Comparison of ENCODE assay signal across 29 cellular contexts in the genomic region with DNA sequence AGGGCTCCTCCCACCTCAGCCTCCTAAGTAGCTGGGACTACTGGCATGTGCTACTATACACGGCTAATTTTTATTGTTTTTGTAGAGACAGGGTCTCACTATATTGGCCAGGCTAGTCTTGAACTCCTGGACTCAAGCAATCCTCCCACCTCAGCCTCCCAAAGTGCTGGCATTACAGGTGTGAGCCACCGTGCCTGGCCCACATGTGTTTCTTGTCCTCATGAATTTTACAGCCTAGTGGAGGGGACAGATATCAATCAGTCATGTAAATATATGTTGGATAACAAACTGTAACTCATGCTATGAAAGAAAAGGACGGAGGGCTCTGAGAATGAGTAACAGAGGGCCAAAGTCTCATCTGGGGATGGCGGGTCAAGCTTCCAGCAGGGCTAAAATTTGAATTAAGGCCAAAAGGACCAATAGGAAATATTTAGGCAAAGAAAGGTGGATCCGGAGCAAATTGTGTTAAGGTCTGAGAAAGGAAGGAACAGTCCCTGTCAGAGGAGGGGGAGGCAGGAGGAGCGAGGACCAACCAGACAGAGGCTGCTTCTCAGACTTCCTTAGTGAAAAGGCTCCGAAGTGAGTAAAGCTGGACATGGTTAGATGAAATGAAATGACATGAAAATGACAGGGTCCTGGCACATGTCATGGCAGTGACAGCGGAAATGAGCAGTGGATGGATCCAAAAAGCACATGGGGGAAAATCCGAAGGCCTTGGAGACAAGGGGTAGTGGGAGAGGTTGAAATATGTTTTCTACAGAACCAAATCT. TPM values are rescaled to one million over a fixed set of nuclear protein-coding genes. Genes with fewer than 3 reads are reported as not detected.
A peak's percentile ranks its signal among the peaks of the same experiment; 100 is the strongest.
DNase-seq lines count a peak whose midpoint lies in the region; ATAC-seq, FAIRE-seq and TF ChIP-seq lines count a peak whose summit lies in the region.
"Had no signal": no experiment of that assay in that cellular context is flagged by ENCODE, and none has a peak within 500 bp of the region (broad histone marks: within the 10 kb centered on the region; RNA-seq: fewer than 3 reads in every experiment).

No MANE protein-coding gene starts in this region.

- H3K27me3 ChIP-seq in HepG2 (ENCODE audit: control insufficient read depth in 1 of 2, insufficient read depth in 2 of 2, low read length in 2 of 2), result no peaks in the 10 kb centered on the region

- H3K27ac Mint-ChIP-seq in activated naive CD4-positive, alpha-beta T cell treated with anti-CD3 and anti-CD28 coated beads, Interleukin-2, amount 50 U/mL, for 72 hours, result peak overlapping the region; percentile 53 to 72
- peak overlapping the region; percentile 39; the same call in 1 of the 2 replicates for H3K27ac Mint-ChIP-seq in WTC11
- H3K27ac Mint-ChIP-seq in stimulated activated effector memory CD8-positive, alpha-beta T cell treated with anti-CD3 and anti-CD28 coated beads, Interleukin-12 subunit alpha, Interleukin-12 subunit beta, amount 100 ng/mL, for 72 hours, result peak overlapping the region; percentile 10
- H3K27ac Mint-ChIP-seq: CD4-positive, CD25-positive, alpha-beta regulatory T cell; HFFc6 had no signal

- H3K79me2 ChIP-seq in HepG2 (ENCODE audit: insufficient read depth, low read length), result no peaks in the 10 kb centered on the region

- DNase-seq in activated naive CD4-positive, alpha-beta T cell treated with anti-CD3 and anti-CD28 coated beads, Interleukin-2, amount 50 U/mL, for 72 hours (ENCODE audit: low spot score in 2 of 2), result no peak
- no peak for DNase-seq in activated naive CD4-positive, alpha-beta T cell treated with anti-CD3 and anti-CD28 coated beads, Interleukin-2, amount 50 U/mL, for 16 hours
- DNase-seq in WTC11 (ENCODE audit: low spot score), result no peak
- DNase-seq in HepG2 (ENCODE audit: low spot score), result peak; percentile 62
- DNase-seq in stimulated activated effector memory CD8-positive, alpha-beta T cell treated with anti-CD3 and anti-CD28 coated beads, Interleukin-12 subunit alpha, Interleukin-12 subunit beta, amount 100 ng/mL, for 72 hours (ENCODE audit: low spot score in 2 of 2), result no peak
- no peak for DNase-seq in activated CD8-positive, alpha-beta memory T cell treated with anti-CD3 and anti-CD28 coated beads, Interleukin-2, amount 50 U/mL, for 4 hours
- no peak for DNase-seq in SW 1271 (lab: John Stamatoyannopoulos, UW)
- DNase-seq: 8988T; CD4-positive, CD25-positive, alpha-beta regulatory T cell; COR-L47; DMS153; GF-D8; HFFc6; IMR-90; Karpas-422; NCI-H1048; NCI-H1436; NCI-H1930; NCI-H345; NCI-H526; PC-9; SIG-M5 had no signal

- H3K4me2 ChIP-seq in HepG2 (ENCODE audit: low read depth, low read length), result peak overlapping the region; percentile 52
- H3K4me2 ChIP-seq: PC-9 had no signal

- peak overlapping the region in 2 of 3 experiments; percentile 12 to 18; a peak in 1 of 6 replicates for H3K4me3 ChIP-seq in HepG2 (replicated peaks in 1 of 3; ENCODE audit: insufficient read depth in 1 of 3, low read depth in 2 of 3, low read length in 3 of 3)
- H3K4me3 ChIP-seq: PC-9 had no signal

- H3K27ac ChIP-seq in HepG2 (ENCODE audit: extremely low read length, insufficient read depth, low read length), result peak overlapping the region; percentile 38
- H3K27ac ChIP-seq: HL-60, PC-9, RWPE1 had no signal

- H3K27me3 Mint-ChIP-seq in WTC11 (ENCODE audit: low read depth), result no peaks in the 10 kb centered on the region
- H3K27me3 Mint-ChIP-seq: CD4-positive, CD25-positive, alpha-beta regulatory T cell had no signal

- TF ChIP-seq EP300 in HepG2 (IDR thresholded peaks at IDR 0.05; ENCODE audit: low read depth in 2 of 2, low read length in 2 of 2) (peak in 1 of 2 experiments; percentile 16; a peak in 1 of 4 replicates), HepG2 (CRISPR knock-in tag; IDR thresholded peaks at IDR 0.05; ENCODE audit: borderline replicate concordance) (no peak; the same call in 1 of the 2 replicates)

- CTCF ChIA-PET in WTC11 (lab: Charles Lee) (interaction anchor here (0.8 to 6.0 kb wide), 5 partner anchors 10 to 191 kb away, joined by 3 to 95 read pairs (median 4); no protein-coding TSS in a partner anchor), HepG2 (lab: Yijun Ruan, JAX; ENCODE audit: low intra/inter-chr PET ratio, low total read pairs) (interaction anchor here (7.2 kb wide), 1 partner anchor 80 kb away, joined by 169 read pairs; no protein-coding TSS in a partner anchor)

- FAIRE-seq in HepG2 (lab: Jason Lieb, UNC), result no peak
- FAIRE-seq: H54 had no signal

- peak overlapping the region; percentile 74 for H2AFZ ChIP-seq in HepG2 (ENCODE audit: low read length)
- H2AFZ ChIP-seq: PC-9 had no signal

- intact Hi-C loops in HepG2 (cut with micrococcal nuclease; ENCODE audit: unreplicated experiment), result no loop called here

- no peaks in the 10 kb centered on the region for H3K36me3 ChIP-seq in HepG2 (replicated peaks in 1 of 2; ENCODE audit: control insufficient read depth in 1 of 2, insufficient read depth in 2 of 2, low read length in 2 of 2)

- H3K4me3 Mint-ChIP-seq in WTC11, result no peak overlapping the region
- no peak overlapping the region for H3K4me3 Mint-ChIP-seq in stimulated activated effector memory CD8-positive, alpha-beta T cell treated with anti-CD3 and anti-CD28 coated beads, Interleukin-12 subunit alpha, Interleukin-12 subunit beta, amount 100 ng/mL, for 72 hours
- H3K4me3 Mint-ChIP-seq: HFFc6 had no signal

- TF ChIP-seq POLR2A in HepG2 (IDR thresholded peaks at IDR 0.05; ENCODE audit: insufficient read depth in 1 of 2, low read depth in 2 of 2, low read length in 2 of 2), result no peak

- H3K4me1 Mint-ChIP-seq in WTC11, result peaks cover 12% of the 10 kb centered on the region
- peaks cover 14% of the 10 kb centered on the region for H3K4me1 Mint-ChIP-seq in stimulated activated effector memory CD8-positive, alpha-beta T cell treated with anti-CD3 and anti-CD28 coated beads, Interleukin-12 subunit alpha, Interleukin-12 subunit beta, amount 100 ng/mL, for 72 hours

- no peaks in the 10 kb centered on the region for H3K36me3 Mint-ChIP-seq in activated naive CD4-positive, alpha-beta T cell treated with anti-CD3 and anti-CD28 coated beads, Interleukin-2, amount 50 U/mL, for 72 hours
- no peaks in the 10 kb centered on the region for H3K36me3 Mint-ChIP-seq in WTC11
- H3K36me3 Mint-ChIP-seq in stimulated activated effector memory CD8-positive, alpha-beta T cell treated with anti-CD3 and anti-CD28 coated beads, Interleukin-12 subunit alpha, Interleukin-12 subunit beta, amount 100 ng/mL, for 72 hours, result no peaks in the 10 kb centered on the region
- H3K36me3 Mint-ChIP-seq: CD4-positive, CD25-positive, alpha-beta regulatory T cell had no signal

- H3K9ac ChIP-seq in HepG2 (ENCODE audit: insufficient read depth, low read depth, low read length), result no peak overlapping the region

- POLR2A ChIA-PET in WTC11 (lab: Charles Lee), result no interaction called here
- POLR2A ChIA-PET in HepG2 (lab: Yijun Ruan, JAX), result interaction anchor here (1.4 to 1.9 kb wide), 3 partner anchors 11 to 194 kb away, joined by 4 to 8 read pairs (median 5); a partner anchor contains a TSS

- no peak for ATAC-seq in activated naive CD4-positive, alpha-beta T cell treated with anti-CD3 and anti-CD28 coated beads, Interleukin-2, amount 50 U/mL, for 72 hours
- ATAC-seq in WTC11, result no peak
- ATAC-seq in HepG2, result peak; percentile 70
- no peak for ATAC-seq in stimulated activated effector memory CD8-positive, alpha-beta T cell treated with anti-CD3 and anti-CD28 coated beads, Interleukin-12 subunit alpha, Interleukin-12 subunit beta, amount 100 ng/mL, for 72 hours
- no peak for ATAC-seq in GM19397 (IDR thresholded peaks at IDR 0.05; ENCODE audit: unreplicated experiment)

- peaks cover 67% of the 10 kb centered on the region for H3K4me1 ChIP-seq in HepG2 (ENCODE audit: insufficient read depth, low read length)

- in situ Hi-C loops in HepG2 (cut with HindIII; ENCODE audit: extremely low pct_ligation_motif_present, low pct_unique_long_range_greater_than_20kb), result loop anchor here (5.0 kb wide), 2 partner anchors 100 to 190 kb away; no protein-coding TSS in a partner anchor

- H3K9me3 ChIP-seq in HepG2 (ENCODE audit: low read length), result no peaks in the 10 kb centered on the region

- no peak for TF ChIP-seq RAD21 in HepG2 (CRISPR knock-in tag; IDR thresholded peaks at IDR 0.05)

- no TSS peak for BruUV-seq in HepG2 (replicated peaks; lab: Mats Ljungman, UMichigan)

- H3K9me3 Mint-ChIP-seq in activated naive CD4-positive, alpha-beta T cell treated with anti-CD3 and anti-CD28 coated beads, Interleukin-2, amount 50 U/mL, for 72 hours, result no peaks in the 10 kb centered on the region
- H3K9me3 Mint-ChIP-seq in WTC11, result no peaks in the 10 kb centered on the region
- H3K9me3 Mint-ChIP-seq in stimulated activated effector memory CD8-positive, alpha-beta T cell treated with anti-CD3 and anti-CD28 coated beads, Interleukin-12 subunit alpha, Interleukin-12 subunit beta, amount 100 ng/mL, for 72 hours, result no peaks in the 10 kb centered on the region
- H3K9me3 Mint-ChIP-seq: CD4-positive, CD25-positive, alpha-beta regulatory T cell; HFFc6 had no signal

- TF ChIP-seq CTCF in WTC11 (IDR thresholded peaks at IDR 0.05), result no peak
- no peak for TF ChIP-seq CTCF in HepG2 (CRISPR knock-in tag; IDR thresholded peaks at IDR 0.05)

- no peaks in the 10 kb centered on the region for H4K20me1 ChIP-seq in HepG2 (ENCODE audit: insufficient read depth, low read length)

- 37% methylated on average over 9 of the region's 9 CpGs for WGBS in HepG2 (ENCODE audit: low lambda C conversion rate)

RNA-seq across cellular contexts. Expression of a gene that starts 3.8 kb away (rescaled TPM):
- not detected for total RNA-seq in activated naive CD4-positive, alpha-beta T cell treated with anti-CD3 and anti-CD28 coated beads, Interleukin-2, amount 50 U/mL, for 72 hours
- total RNA-seq in WTC11 (2021) (not detected in 3 replicates), HepG2 (2016; rRNA removed; fragmentation: Illumina TruSeq; extraction: Trizol) (not detected in 2 replicates)
- total RNA-seq in HepG2 (2016; cell fraction: cytosol; rRNA removed; fragmentation: Illumina TruSeq; extraction: Trizol; ENCODE audit: low read depth), result not detected in 2 replicates
- total RNA-seq in HepG2 (2016; cell fraction: insoluble cytoplasmic fraction; rRNA removed; fragmentation: Illumina TruSeq; extraction: Trizol), result not detected in 2 replicates
- not detected in 2 replicates for total RNA-seq in HepG2 (2016; cell fraction: membrane; rRNA removed; fragmentation: Illumina TruSeq; extraction: Trizol)
- not detected in 2 replicates for total RNA-seq in HepG2 (2016; cell fraction: nucleus; rRNA removed; fragmentation: Illumina TruSeq; extraction: Trizol)
- polyA plus RNA-seq in HepG2 (2011; rRNA removed), result not detected in 2 replicates
- not detected in 2 replicates for polyA plus RNA-seq in HepG2 (2011; cell fraction: cytosol; rRNA removed)
- polyA plus RNA-seq in HepG2 (2011; cell fraction: nucleus; rRNA removed), result not detected in 2 replicates
- 0.25 TPM in 1 of 2 replicates, not detected in the other for polyA plus RNA-seq in HepG2 (2012)
- not detected in 2 replicates for polyA plus RNA-seq in HepG2 (2016; cell fraction: cytosol; fragmentation: Illumina TruSeq; extraction: Trizol; ENCODE audit: low read depth)
- polyA plus RNA-seq in HepG2 (2016; cell fraction: insoluble cytoplasmic fraction; fragmentation: Illumina TruSeq; extraction: Trizol; ENCODE audit: low read depth), result not detected in 2 replicates
- not detected in 2 replicates for polyA plus RNA-seq in HepG2 (2016; cell fraction: membrane; fragmentation: Illumina TruSeq; extraction: Trizol; ENCODE audit: low read depth)
- polyA plus RNA-seq in HepG2 (2016; cell fraction: nucleus; fragmentation: Illumina TruSeq; extraction: Trizol; ENCODE audit: insufficient read depth, low read depth), result not detected in 2 replicates
- not detected in 2 replicates for polyA minus RNA-seq in HepG2 (2011; rRNA and poly(A)+ RNA removed; ENCODE audit: low replicate concordance)
- not detected in 2 replicates for polyA minus RNA-seq in HepG2 (2011; cell fraction: cytosol; rRNA and poly(A)+ RNA removed)
- polyA minus RNA-seq in HepG2 (2011; cell fraction: nucleus; rRNA and poly(A)+ RNA removed), result not detected in 2 replicates
- total RNA-seq: CD4-positive, CD25-positive, alpha-beta regulatory T cell; HFFc6; HT1080; IMR-90; MCF 10A; PC-9 had no signal
- polyA plus RNA-seq: AG04450, IMR-90 had no signal

RNA-seq across cellular contexts. Expression of a gene that starts 10.8 kb away (rescaled TPM):
- 10 to 100 TPM in 1 of 2 donors, 1 to 10 TPM in 1; 9.2 to 11.8 TPM for total RNA-seq in activated naive CD4-positive, alpha-beta T cell treated with anti-CD3 and anti-CD28 coated beads, Interleukin-2, amount 50 U/mL, for 72 hours
- total RNA-seq in WTC11 (2021), result 10.7 to 11.6 TPM (median 10.7 TPM) in 3 replicates
- total RNA-seq in HepG2 (2016; rRNA removed; fragmentation: Illumina TruSeq; extraction: Trizol), result 19.1 and 26.7 TPM in 2 replicates
- 34.5 and 48.8 TPM in 2 replicates for total RNA-seq in HepG2 (2016; cell fraction: cytosol; rRNA removed; fragmentation: Illumina TruSeq; extraction: Trizol; ENCODE audit: low read depth)
- 16.9 and 27.7 TPM in 2 replicates for total RNA-seq in HepG2 (2016; cell fraction: insoluble cytoplasmic fraction; rRNA removed; fragmentation: Illumina TruSeq; extraction: Trizol)
- 47.0 and 53.1 TPM in 2 replicates for total RNA-seq in HepG2 (2016; cell fraction: membrane; rRNA removed; fragmentation: Illumina TruSeq; extraction: Trizol)
- 39.8 and 41.4 TPM in 2 replicates for total RNA-seq in HepG2 (2016; cell fraction: nucleus; rRNA removed; fragmentation: Illumina TruSeq; extraction: Trizol)
- 29.2 and 32.6 TPM in 2 replicates for polyA plus RNA-seq in HepG2 (2011; rRNA removed)
- polyA plus RNA-seq in HepG2 (2011; cell fraction: cytosol; rRNA removed), result 15.1 and 17.4 TPM in 2 replicates
- polyA plus RNA-seq in HepG2 (2011; cell fraction: nucleus; rRNA removed), result 31.8 and 32.6 TPM in 2 replicates
- 24.9 and 29.4 TPM in 2 replicates for polyA plus RNA-seq in HepG2 (2012)
- polyA plus RNA-seq in HepG2 (2016; cell fraction: cytosol; fragmentation: Illumina TruSeq; extraction: Trizol; ENCODE audit: low read depth), result 63.6 and 64.2 TPM in 2 replicates
- polyA plus RNA-seq in HepG2 (2016; cell fraction: insoluble cytoplasmic fraction; fragmentation: Illumina TruSeq; extraction: Trizol; ENCODE audit: low read depth), result 17.4 and 20.9 TPM in 2 replicates
- 55.0 and 58.1 TPM in 2 replicates for polyA plus RNA-seq in HepG2 (2016; cell fraction: membrane; fragmentation: Illumina TruSeq; extraction: Trizol; ENCODE audit: low read depth)
- polyA plus RNA-seq in HepG2 (2016; cell fraction: nucleus; fragmentation: Illumina TruSeq; extraction: Trizol; ENCODE audit: insufficient read depth, low read depth), result 50.7 and 52.4 TPM in 2 replicates
- 13.8 and 35.0 TPM in 2 replicates for polyA minus RNA-seq in HepG2 (2011; rRNA and poly(A)+ RNA removed; ENCODE audit: low replicate concordance)
- 11.3 and 13.2 TPM in 2 replicates for polyA minus RNA-seq in HepG2 (2011; cell fraction: cytosol; rRNA and poly(A)+ RNA removed)
- 49.3 and 57.4 TPM in 2 replicates for polyA minus RNA-seq in HepG2 (2011; cell fraction: nucleus; rRNA and poly(A)+ RNA removed)

RNA-seq across cellular contexts. Expression of a gene that starts 43.9 kb away (rescaled TPM):
- 100 to 1,000 TPM; 327 to 329 TPM for total RNA-seq in activated naive CD4-positive, alpha-beta T cell treated with anti-CD3 and anti-CD28 coated beads, Interleukin-2, amount 50 U/mL, for 72 hours
- 197 to 207 TPM (median 198 TPM) in 3 replicates for total RNA-seq in WTC11 (2021)
- total RNA-seq in HepG2 (2016; rRNA removed; fragmentation: Illumina TruSeq; extraction: Trizol), result 536 and 704 TPM in 2 replicates
- total RNA-seq in HepG2 (2016; cell fraction: cytosol; rRNA removed; fragmentation: Illumina TruSeq; extraction: Trizol; ENCODE audit: low read depth), result 269 and 276 TPM in 2 replicates
- total RNA-seq in HepG2 (2016; cell fraction: insoluble cytoplasmic fraction; rRNA removed; fragmentation: Illumina TruSeq; extraction: Trizol), result 530 and 708 TPM in 2 replicates
- 296 and 309 TPM in 2 replicates for total RNA-seq in HepG2 (2016; cell fraction: membrane; rRNA removed; fragmentation: Illumina TruSeq; extraction: Trizol)
- total RNA-seq in HepG2 (2016; cell fraction: nucleus; rRNA removed; fragmentation: Illumina TruSeq; extraction: Trizol), result 306 and 335 TPM in 2 replicates
- 346 and 442 TPM in 2 replicates for polyA plus RNA-seq in HepG2 (2011; rRNA removed)
- 376 and 449 TPM in 2 replicates for polyA plus RNA-seq in HepG2 (2011; cell fraction: cytosol; rRNA removed)
- polyA plus RNA-seq in HepG2 (2011; cell fraction: nucleus; rRNA removed), result 283 and 343 TPM in 2 replicates
- polyA plus RNA-seq in HepG2 (2012), result 554 and 647 TPM in 2 replicates
- 133 and 142 TPM in 2 replicates for polyA plus RNA-seq in HepG2 (2016; cell fraction: cytosol; fragmentation: Illumina TruSeq; extraction: Trizol; ENCODE audit: low read depth)
- 562 and 567 TPM in 2 replicates for polyA plus RNA-seq in HepG2 (2016; cell fraction: insoluble cytoplasmic fraction; fragmentation: Illumina TruSeq; extraction: Trizol; ENCODE audit: low read depth)
- 167 and 170 TPM in 2 replicates for polyA plus RNA-seq in HepG2 (2016; cell fraction: membrane; fragmentation: Illumina TruSeq; extraction: Trizol; ENCODE audit: low read depth)
- 363 and 436 TPM in 2 replicates for polyA plus RNA-seq in HepG2 (2016; cell fraction: nucleus; fragmentation: Illumina TruSeq; extraction: Trizol; ENCODE audit: insufficient read depth, low read depth)
- polyA minus RNA-seq in HepG2 (2011; rRNA and poly(A)+ RNA removed; ENCODE audit: low replicate concordance), result 333 and 632 TPM in 2 replicates
- 321 TPM in 2 replicates for polyA minus RNA-seq in HepG2 (2011; cell fraction: cytosol; rRNA and poly(A)+ RNA removed)
- 523 and 535 TPM in 2 replicates for polyA minus RNA-seq in HepG2 (2011; cell fraction: nucleus; rRNA and poly(A)+ RNA removed)

Comparison
In these comparisons a context has a peak if more than half of its experiments do, and no peak if none do; other contexts are left out.
1. H3K27ac Mint-ChIP-seq: peak in every context shown above with its lines; median percentile 62 in activated naive CD4-positive, alpha-beta T cell treated with anti-CD3 and anti-CD28 coated beads, Interleukin-2, amount 50 U/mL, for 72 hours; 39 in WTC11; 10 in stimulated activated effector memory CD8-positive, alpha-beta T cell treated with anti-CD3 and anti-CD28 coated beads, Interleukin-12 subunit alpha, Interleukin-12 subunit beta, amount 100 ng/mL, for 72 hours.